In the genomic region with DNA sequence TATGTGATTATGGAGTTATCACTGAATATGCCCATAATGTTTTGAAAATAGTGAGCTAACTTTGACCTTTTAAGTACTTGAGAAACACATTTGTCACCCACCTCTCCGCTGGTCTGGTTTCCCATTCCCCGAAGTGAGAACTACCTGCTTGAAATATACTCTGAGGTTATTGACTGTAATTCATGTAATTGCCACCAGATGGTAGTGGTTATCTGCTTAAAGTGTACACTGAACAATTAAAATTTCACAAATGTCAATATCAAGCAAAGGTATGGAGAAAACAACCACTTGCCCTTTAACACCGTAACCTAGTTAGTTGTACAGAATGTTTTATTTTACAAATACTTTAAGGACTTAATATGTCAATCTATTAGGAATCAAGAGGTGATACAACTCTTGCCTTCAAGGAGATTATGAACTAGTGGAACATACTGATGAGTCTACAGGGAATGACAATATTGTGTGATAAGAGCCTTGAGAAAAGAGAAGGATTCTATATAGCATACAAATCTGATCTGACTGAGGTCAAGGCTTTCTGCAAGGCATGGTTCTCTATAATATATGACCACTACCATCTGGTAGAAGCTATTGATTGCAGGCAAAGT, we compare ENCODE assay signal across 10 cellular contexts.
DNase-seq lines count a peak whose midpoint lies in the region; ATAC-seq and TF ChIP-seq lines count a peak whose summit lies in the region.
"Had no signal": no experiment of that assay in that cellular context is flagged by ENCODE, and none has a peak within 500 bp of the region (broad histone marks: within the 10 kb centered on the region; RNA-seq: fewer than 3 reads in every experiment).

No MANE protein-coding gene starts in this region.

- no peaks in the 10 kb centered on the region for H3K4me1 Mint-ChIP-seq in activated naive CD8-positive, alpha-beta T cell treated with anti-CD3 and anti-CD28 coated beads, Interleukin-2, amount 50 U/mL, for 24 hours
- H3K4me1 Mint-ChIP-seq: activated naive CD8-positive, alpha-beta T cell treated with anti-CD3 and anti-CD28 coated beads, Interleukin-2, amount 10 ng/mL, durations not matched to agents 7 days and 5 days had no signal

- DNase-seq in NCI-H2171 treated with DMSO at 0.1 percent for 48 hours (lab: John Stamatoyannopoulos, UW) (peak; percentile 47), NCI-H2171 (lab: John Stamatoyannopoulos, UW) (no peak), HAP-1 (ENCODE audit: low spot score in 2 of 2) (peak; percentile 12 to 54), glomerular visceral epithelial cell (ENCODE audit: extremely low spot score) (peak; percentile 57), thyroid gland (no peak)
- no peak for DNase-seq in activated naive CD8-positive, alpha-beta T cell treated with anti-CD3 and anti-CD28 coated beads, Interleukin-2, amount 50 U/mL, for 24 hours
- DNase-seq: activated naive CD8-positive, alpha-beta T cell treated with anti-CD3 and anti-CD28 coated beads, Interleukin-2, amount 10 ng/mL, durations not matched to agents 7 days and 5 days had no signal

- no peak for TF ChIP-seq POLR2A in thyroid gland (IDR thresholded peaks at IDR 0.05)

- in situ Hi-C loops in HAP-1 (cut with MboI; ENCODE audit: low sequenced_read_pairs): no loop called here

- H3K9me3 ChIP-seq in HAP-1 (no peaks in the 10 kb centered on the region), thyroid gland (no peaks in the 10 kb centered on the region)
- H3K9me3 ChIP-seq: BLaER1 treated with 17β-estradiol and CSF1 and Interleukin-3, amounts not matched to agents 10 nM and 100 nM had no signal

- intact Hi-C loops in thyroid gland (cut with DNase I): no loop called here

- no peaks in the 10 kb centered on the region for H3K36me3 Mint-ChIP-seq in activated naive CD8-positive, alpha-beta T cell treated with anti-CD3 and anti-CD28 coated beads, Interleukin-2, amount 50 U/mL, for 24 hours (ENCODE audit: low read depth)
- H3K36me3 Mint-ChIP-seq: activated naive CD8-positive, alpha-beta T cell treated with anti-CD3 and anti-CD28 coated beads, Interleukin-2, amount 10 ng/mL, durations not matched to agents 7 days and 5 days had no signal

- peaks cover 4% of the 10 kb centered on the region for H3K9me3 Mint-ChIP-seq in activated naive CD8-positive, alpha-beta T cell treated with anti-CD3 and anti-CD28 coated beads, Interleukin-2, amount 50 U/mL, for 24 hours
- H3K9me3 Mint-ChIP-seq: activated naive CD8-positive, alpha-beta T cell treated with anti-CD3 and anti-CD28 coated beads, Interleukin-2, amount 10 ng/mL, durations not matched to agents 7 days and 5 days had no signal

- H3K27ac Mint-ChIP-seq in activated naive CD8-positive, alpha-beta T cell treated with anti-CD3 and anti-CD28 coated beads, Interleukin-2, amount 50 U/mL, for 24 hours: no peak overlapping the region
- H3K27ac Mint-ChIP-seq: activated naive CD8-positive, alpha-beta T cell treated with anti-CD3 and anti-CD28 coated beads, Interleukin-2, amount 10 ng/mL, durations not matched to agents 7 days and 5 days had no signal

- H3K36me3 ChIP-seq in HAP-1 (replicated peaks) (no peaks in the 10 kb centered on the region), thyroid gland (no peaks in the 10 kb centered on the region)
- H3K36me3 ChIP-seq: BLaER1 treated with 17β-estradiol and CSF1 and Interleukin-3, amounts not matched to agents 10 nM and 100 nM had no signal

- peak; percentile 63 for TF ChIP-seq CTCF in LNCAP (IDR thresholded peaks at IDR 0.05)
- TF ChIP-seq CTCF in thyroid gland (IDR thresholded peaks at IDR 0.05): peak in 4 of 6 experiments; percentile 56 to 64 (median 62)

- H3K4me3 ChIP-seq in HAP-1 (no peak overlapping the region), thyroid gland (replicated peaks in 1 of 3) (no peak overlapping the region)
- H3K4me3 ChIP-seq: BLaER1 treated with 17β-estradiol and CSF1 and Interleukin-3, amounts not matched to agents 10 nM and 100 nM had no signal

- H3K27me3 ChIP-seq in HAP-1 (ENCODE audit: low read depth): no peaks in the 10 kb centered on the region; the same call in 1 of the 2 replicates
- no peaks in the 10 kb centered on the region for H3K27me3 ChIP-seq in thyroid gland
- H3K27me3 ChIP-seq: BLaER1 treated with 17β-estradiol and CSF1 and Interleukin-3, amounts not matched to agents 10 nM and 100 nM had no signal

- no peaks in the 10 kb centered on the region for H3K27me3 Mint-ChIP-seq in activated naive CD8-positive, alpha-beta T cell treated with anti-CD3 and anti-CD28 coated beads, Interleukin-2, amount 50 U/mL, for 24 hours
- H3K27me3 Mint-ChIP-seq: activated naive CD8-positive, alpha-beta T cell treated with anti-CD3 and anti-CD28 coated beads, Interleukin-2, amount 10 ng/mL, durations not matched to agents 7 days and 5 days had no signal

- H3K4me3 Mint-ChIP-seq in activated naive CD8-positive, alpha-beta T cell treated with anti-CD3 and anti-CD28 coated beads, Interleukin-2, amount 50 U/mL, for 24 hours: no peak overlapping the region
- H3K4me3 Mint-ChIP-seq: activated naive CD8-positive, alpha-beta T cell treated with anti-CD3 and anti-CD28 coated beads, Interleukin-2, amount 10 ng/mL, durations not matched to agents 7 days and 5 days had no signal

- H3K27ac ChIP-seq in thyroid gland: no peak overlapping the region
- H3K27ac ChIP-seq: BLaER1 treated with 17β-estradiol and CSF1 and Interleukin-3, amounts not matched to agents 10 nM and 100 nM had no signal

- WGBS in thyroid gland, 2 donors: 34 to 35% methylated on average over 3 of the region's 3 CpGs

- ATAC-seq in SK-N-SH treated with all-trans-retinoic acid at 6 μM for 48 hours: peak; percentile 77
- ATAC-seq in activated naive CD8-positive, alpha-beta T cell treated with anti-CD3 and anti-CD28 coated beads, Interleukin-2, amount 50 U/mL, for 24 hours: no peak

- no peaks in the 10 kb centered on the region for H3K4me1 ChIP-seq in HAP-1
- no peaks in the 10 kb centered on the region for H3K4me1 ChIP-seq in thyroid gland

TF ChIP-seq in SK-N-SH treated with all-trans-retinoic acid at 6 μM for 48 hours, 23 proteins besides CTCF, POLR2A, EP300 and RAD21:
- TF ChIP-seq TOX (CRISPR knock-in tag; IDR thresholded peaks at IDR 0.05; ENCODE audit: borderline replicate concordance) (no peak), ZNF8 (CRISPR knock-in tag; IDR thresholded peaks at IDR 0.05) (no peak), CSRNP3 (CRISPR knock-in tag; IDR thresholded peaks at IDR 0.05) (no peak), RARB (CRISPR knock-in tag; IDR thresholded peaks at IDR 0.05) (no peak), GLIS3 (CRISPR knock-in tag; IDR thresholded peaks at IDR 0.05) (no peak), ZC3H10 (CRISPR knock-in tag; IDR thresholded peaks at IDR 0.05) (no peak), ZFP30 (CRISPR knock-in tag; IDR thresholded peaks at IDR 0.05) (no peak)

Comparison
In these comparisons a context has a peak if more than half of its experiments do, and no peak if none do; other contexts are left out.
1. DNase-seq: peak in NCI-H2171 treated with DMSO at 0.1 percent for 48 hours (single experiment), HAP-1 (2 of 2) and glomerular visceral epithelial cell (single experiment); none in NCI-H2171 (single experiment), thyroid gland (0 of 2) and activated naive CD8-positive, alpha-beta T cell treated with anti-CD3 and anti-CD28 coated beads, Interleukin-2, amount 50 U/mL, for 24 hours (single experiment).